In genomic region chr17:44878627-44879221, GRCh38 we compare ENCODE assay signal across 8 cellular contexts. TPM values are rescaled to one million over a fixed set of nuclear protein-coding genes. Genes with fewer than 3 reads are reported as not detected.
DNase-seq lines count a peak whose midpoint lies in the region; ATAC-seq and TF ChIP-seq lines count a peak whose summit lies in the region.

No MANE protein-coding gene starts in this region.

- H3K4me3 ChIP-seq in gastroesophageal sphincter (no peak overlapping the region), tibial artery (no peak overlapping the region)

- H3K27ac ChIP-seq in VCaP (no peak overlapping the region), gastroesophageal sphincter (no peak overlapping the region), tibial artery (no peak overlapping the region)

- ATAC-seq in gastroesophageal sphincter: no peak
- no peak for ATAC-seq in HG02852 (IDR thresholded peaks at IDR 0.05; ENCODE audit: unreplicated experiment)

- TF ChIP-seq EP300 in gastroesophageal sphincter (IDR thresholded peaks at IDR 0.05): no peak

- H3K27me3 ChIP-seq in gastroesophageal sphincter (no peaks in the 10 kb centered on the region), tibial artery (no peaks in the 10 kb centered on the region)

- intact Hi-C loops in tibial artery (cut with DNase I; ENCODE audit: low total_unique reads): no loop called here

- DNase-seq in activated gamma-delta T cell treated with Interleukin-2 at 50 U/mL for 16 hours (peak; percentile 18), activated gamma-delta T cell (lab: John Stamatoyannopoulos, UW) (no peak), Kasumi-1 (lab: John Stamatoyannopoulos, UW) (peak; percentile 46 to 62), tibial artery (no peak), putamen (ENCODE audit: low spot score) (no peak)

- TF ChIP-seq POLR2A in gastroesophageal sphincter (IDR thresholded peaks at IDR 0.05): no peak

- H3K36me3 ChIP-seq in gastroesophageal sphincter: peaks cover 3 to 100% of the 10 kb centered on the region in 2 donors
- peaks cover 60 to 98% (median 91%) of the 10 kb centered on the region in 3 donors for H3K36me3 ChIP-seq in tibial artery

- 39 to 53% methylated on average over 6 of the region's 6 CpGs for WGBS in gastroesophageal sphincter (ENCODE audit: low coverage in 1 of 2), 2 donors

- H3K4me1 ChIP-seq in gastroesophageal sphincter (no peaks in the 10 kb centered on the region), tibial artery (no peaks in the 10 kb centered on the region)

- TF ChIP-seq CTCF in VCaP (conservative IDR thresholded peaks at IDR 0.05): peak; percentile 85
- peak; percentile 58 to 69 (median 61) for TF ChIP-seq CTCF in gastroesophageal sphincter (IDR thresholded peaks at IDR 0.05)
- TF ChIP-seq CTCF in tibial artery (IDR thresholded peaks at IDR 0.05): peak; percentile 47 to 57

- H3K9me3 ChIP-seq in gastroesophageal sphincter: no peaks in the 10 kb centered on the region
- H3K9me3 ChIP-seq in tibial artery: no peaks in the 10 kb centered on the region

RNA-seq across cellular contexts. Expression of gene EFTUD2, which starts 20.5 kb away (rescaled TPM):
- total RNA-seq in gastroesophageal sphincter: 10 to 100 TPM; 45.1 to 71.2 (median 57.8) TPM

RNA-seq across cellular contexts. Expression of gene HIGD1B, which starts 31.0 kb away (rescaled TPM):
- 1 to 10 TPM; 1.1 to 2.5 (median 1.5) TPM for total RNA-seq in gastroesophageal sphincter

RNA-seq across cellular contexts. Expression of gene GFAP, which starts 36.6 kb away (rescaled TPM):
- total RNA-seq in gastroesophageal sphincter: 1 to 10 TPM in 2 of 4 donors, under 1 TPM in 1, not detected in 1; 0.77 to 3.8 (median 1.1) TPM

RNA-seq across cellular contexts. Expression of gene GJC1, which starts 48.6 kb away (rescaled TPM):
- total RNA-seq in gastroesophageal sphincter: 10 to 100 TPM; 28.2 to 78.3 (median 44.5) TPM

Comparison
In these comparisons a context has a peak if more than half of its experiments do, and no peak if none do; other contexts are left out.
1. DNase-seq: peak in activated gamma-delta T cell treated with Interleukin-2 at 50 U/mL for 16 hours (single experiment) and Kasumi-1 (2 of 2); none in activated gamma-delta T cell (single experiment), tibial artery (0 of 2) and putamen (single experiment).
2. Peak in every context shown above with its lines, with median percentiles within 50 percentile points of each other: CTCF ChIP-seq.